1 cellular context compared by ENCODE assay signal in the genomic region with DNA sequence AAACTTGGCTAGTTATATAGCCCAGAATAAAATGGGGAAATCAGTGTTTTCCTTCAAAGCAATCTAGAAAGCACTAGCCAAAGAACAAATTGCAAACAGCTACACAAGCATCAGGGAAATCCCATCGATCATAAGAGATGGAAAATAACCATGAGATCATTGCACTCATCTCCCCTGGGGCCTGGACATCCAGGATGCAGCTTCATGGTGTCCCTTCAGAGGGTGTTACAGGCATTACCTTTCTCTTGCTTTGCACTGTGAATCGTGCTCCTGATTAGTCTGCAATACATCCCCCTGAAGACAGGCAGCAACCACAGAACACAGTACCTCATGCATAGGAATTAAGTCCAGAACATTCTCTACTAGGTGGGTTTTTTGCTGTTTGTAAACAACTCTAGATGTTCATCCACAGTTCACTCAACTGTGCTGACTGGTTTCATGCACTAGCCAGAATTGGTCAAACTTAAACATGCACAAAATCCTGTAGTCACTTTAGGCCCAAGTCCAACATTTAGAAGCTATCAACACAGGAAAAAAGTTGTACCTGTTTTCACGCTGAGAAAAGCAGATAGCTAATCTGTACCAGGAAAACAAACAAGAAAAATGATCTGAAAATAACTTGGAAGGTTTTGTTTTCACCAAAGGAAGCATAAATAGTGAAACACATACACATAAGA.
TF ChIP-seq lines count a peak whose summit lies in the region.

No MANE protein-coding gene starts in this region.

TF ChIP-seq in HepG2, 621 proteins besides CTCF, POLR2A, EP300 and RAD21 (continued from another document):
- no peak for TF ChIP-seq TEAD2 (CRISPR knock-in tag; IDR thresholded peaks at IDR 0.05)
- no peak for TF ChIP-seq ZNF564 (CRISPR knock-in tag; IDR thresholded peaks at IDR 0.05)
- TF ChIP-seq IRX3 (CRISPR knock-in tag; IDR thresholded peaks at IDR 0.05; ENCODE audit: borderline replicate concordance, low read depth): no peak
- TF ChIP-seq ZNF510 (CRISPR knock-in tag; IDR thresholded peaks at IDR 0.05; ENCODE audit: low read depth): no peak
- no peak for TF ChIP-seq ZNF644 (CRISPR knock-in tag; IDR thresholded peaks at IDR 0.05; ENCODE audit: low read depth)
